Comparison of ENCODE assay signal across 8 cellular contexts in the genomic region with DNA sequence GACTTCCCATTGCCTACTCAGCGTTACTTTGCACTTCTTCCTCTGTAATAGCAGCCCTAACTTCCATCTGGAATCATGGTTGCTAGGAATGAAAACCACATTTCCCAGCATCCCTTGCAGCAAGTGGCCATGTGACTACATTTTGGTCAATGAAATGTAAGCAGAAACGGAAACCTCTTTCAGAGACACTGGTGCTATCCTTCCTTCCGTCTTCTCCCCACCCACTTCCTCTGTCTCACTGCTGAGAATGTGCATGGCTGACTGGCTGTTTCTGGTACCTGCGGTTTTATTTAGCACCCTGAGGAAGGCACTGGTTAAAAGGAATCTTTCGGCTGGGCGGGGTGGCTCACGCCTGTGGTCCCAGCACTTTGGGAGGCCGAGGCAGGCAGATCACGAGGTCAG.
DNase-seq lines count a peak whose midpoint lies in the region; ATAC-seq and FAIRE-seq lines count a peak whose summit lies in the region.

No MANE protein-coding gene starts in this region.

- H3K27ac ChIP-seq in small intestine (ENCODE audit: low read depth in 1 of 2, low read length in 1 of 2), result no peak overlapping the region

- H3K27me3 ChIP-seq in small intestine (ENCODE audit: control insufficient read depth in 2 of 2, insufficient read depth in 2 of 2, low read length in 2 of 2), result no peaks in the 10 kb centered on the region

- H3K9me3 ChIP-seq in small intestine (ENCODE audit: control insufficient read depth, low read depth), result no peaks in the 10 kb centered on the region

- H3K4me1 ChIP-seq in small intestine (ENCODE audit: control insufficient read depth in 2 of 2, insufficient read depth in 1 of 2, low read depth in 1 of 2, low read length in 1 of 2), result no peaks in the 10 kb centered on the region

- peaks cover 48% of the 10 kb centered on the region for H3K4me1 Mint-ChIP-seq in T-helper 1 cell treated with Interleukin-12 subunit alpha and Interleukin-12 subunit beta and Interleukin-4 antibody, amounts not matched to agents 30 μg/mL and 1 μg/mL, for 36 hours (ENCODE audit: low read depth)
- H3K4me1 Mint-ChIP-seq in activated naive CD4-positive, alpha-beta T cell treated with anti-CD3 and anti-CD28 coated beads, Interleukin-2, amount 50 U/mL, for 24 hours, result peaks cover 76% of the 10 kb centered on the region

- WGBS in small intestine, 3 donors, result 71 to 88% (median 73%) methylated on average over 9 of the region's 9 CpGs

- H3K4me3 ChIP-seq in small intestine (ENCODE audit: low read depth in 1 of 2, low read length in 2 of 2), result no peak overlapping the region

- peaks cover 5% of the 10 kb centered on the region for H3K9me3 Mint-ChIP-seq in T-helper 1 cell treated with Interleukin-12 subunit alpha and Interleukin-12 subunit beta and Interleukin-4 antibody, amounts not matched to agents 30 μg/mL and 1 μg/mL, for 36 hours
- H3K9me3 Mint-ChIP-seq in activated naive CD4-positive, alpha-beta T cell treated with anti-CD3 and anti-CD28 coated beads, Interleukin-2, amount 50 U/mL, for 24 hours, result no peaks in the 10 kb centered on the region

- H3K4me3 Mint-ChIP-seq in T-helper 1 cell treated with Interleukin-12 subunit alpha and Interleukin-12 subunit beta and Interleukin-4 antibody, amounts not matched to agents 30 μg/mL and 1 μg/mL, for 36 hours, result peak overlapping the region; percentile 61
- peak overlapping the region; percentile 88 for H3K4me3 Mint-ChIP-seq in activated naive CD4-positive, alpha-beta T cell treated with anti-CD3 and anti-CD28 coated beads, Interleukin-2, amount 50 U/mL, for 24 hours

- H3K36me3 Mint-ChIP-seq in T-helper 1 cell treated with Interleukin-12 subunit alpha and Interleukin-12 subunit beta and Interleukin-4 antibody, amounts not matched to agents 30 μg/mL and 1 μg/mL, for 36 hours (ENCODE audit: low read depth), result peaks cover 23% of the 10 kb centered on the region
- H3K36me3 Mint-ChIP-seq in activated naive CD4-positive, alpha-beta T cell treated with anti-CD3 and anti-CD28 coated beads, Interleukin-2, amount 50 U/mL, for 24 hours, result peaks cover 10% of the 10 kb centered on the region

- H3K27ac Mint-ChIP-seq in T-helper 1 cell treated with Interleukin-12 subunit alpha and Interleukin-12 subunit beta and Interleukin-4 antibody, amounts not matched to agents 30 μg/mL and 1 μg/mL, for 36 hours, result peak overlapping the region; percentile 85
- H3K27ac Mint-ChIP-seq in activated naive CD4-positive, alpha-beta T cell treated with anti-CD3 and anti-CD28 coated beads, Interleukin-2, amount 50 U/mL, for 24 hours, result peak overlapping the region; percentile 97

- peak; percentile 49 for ATAC-seq in GM18517 (IDR thresholded peaks at IDR 0.05; ENCODE audit: unreplicated experiment)
- ATAC-seq in HG03442 (IDR thresholded peaks at IDR 0.05; ENCODE audit: unreplicated experiment), result peak; percentile 65

- DNase-seq in small intestine, result peak; percentile 62
- DNase-seq in DMS153 (lab: John Stamatoyannopoulos, UW), result no peak
- no peak for DNase-seq in GOT3 (lab: John Stamatoyannopoulos, UW)
- DNase-seq in NCI-H2196 treated with DMSO at 0.1 percent for 48 hours (lab: John Stamatoyannopoulos, UW; ENCODE audit: unreplicated experiment), result no peak

- peaks cover 0 to 12% of the 10 kb centered on the region in 2 donors for H3K36me3 ChIP-seq in small intestine (ENCODE audit: control insufficient read depth in 2 of 2, insufficient read depth in 2 of 2, low read length in 2 of 2)

- H3K27me3 Mint-ChIP-seq in T-helper 1 cell treated with Interleukin-12 subunit alpha and Interleukin-12 subunit beta and Interleukin-4 antibody, amounts not matched to agents 30 μg/mL and 1 μg/mL, for 36 hours (ENCODE audit: low read depth), result no peaks in the 10 kb centered on the region
- no peaks in the 10 kb centered on the region for H3K27me3 Mint-ChIP-seq in activated naive CD4-positive, alpha-beta T cell treated with anti-CD3 and anti-CD28 coated beads, Interleukin-2, amount 50 U/mL, for 24 hours

- no peak for FAIRE-seq in small intestine (lab: Jason Lieb, UNC)
